16 cellular contexts compared by ENCODE assay signal in the genomic region with DNA sequence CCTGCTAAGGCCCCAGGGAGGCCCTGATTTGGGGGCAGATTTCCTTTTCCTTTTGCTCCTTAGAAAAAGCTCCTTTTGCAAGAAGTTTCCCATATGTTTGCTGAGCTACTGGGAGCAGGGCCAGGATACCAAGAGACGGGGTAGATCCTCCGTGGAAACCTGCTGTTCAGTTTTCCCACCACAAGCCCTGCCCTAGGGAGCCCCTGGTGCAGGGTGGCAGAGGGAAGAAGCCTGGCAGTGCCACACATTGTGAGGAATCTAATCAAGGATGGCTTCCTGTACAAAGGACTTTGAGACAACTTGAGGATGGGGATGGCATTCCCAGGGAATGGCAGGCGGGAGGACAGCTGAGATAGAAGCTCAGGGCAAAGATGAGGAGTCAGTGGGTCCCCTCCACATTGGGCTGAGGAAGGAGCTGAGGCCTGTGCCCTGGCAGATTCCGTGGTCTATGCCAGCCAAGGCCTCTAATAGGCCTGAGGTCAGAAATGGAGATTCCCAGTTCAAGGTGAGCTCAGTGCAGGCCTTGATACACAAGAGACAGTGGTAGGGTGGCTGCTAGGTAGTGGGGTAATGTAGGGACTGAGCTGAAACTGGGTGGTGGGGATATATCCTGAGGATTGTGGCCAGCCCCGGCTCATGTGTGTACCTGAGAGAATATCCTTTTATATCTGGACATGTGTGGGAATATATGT. TPM values are rescaled to one million over a fixed set of nuclear protein-coding genes. Genes with fewer than 3 reads are reported as not detected.
DNase-seq lines count a peak whose midpoint lies in the region; ATAC-seq and TF ChIP-seq lines count a peak whose summit lies in the region.
"Had no signal": no experiment of that assay in that cellular context is flagged by ENCODE, and none has a peak within 500 bp of the region (broad histone marks: within the 10 kb centered on the region; RNA-seq: fewer than 3 reads in every experiment).

No MANE protein-coding gene starts in this region.

- H3K9me3 ChIP-seq in right atrium auricular region: no peaks in the 10 kb centered on the region
- H3K9me3 ChIP-seq in endodermal cell (ENCODE audit: control insufficient read depth, low read length): no peaks in the 10 kb centered on the region
- H3K9me3 ChIP-seq: HAP-1 had no signal

- no peaks in the 10 kb centered on the region for H3K27me3 ChIP-seq in right atrium auricular region
- H3K27me3 ChIP-seq in endodermal cell (ENCODE audit: control insufficient read depth, insufficient read depth, low read length, poor library complexity, severe bottlenecking): no peaks in the 10 kb centered on the region

- DNase-seq in right atrium auricular region (ENCODE audit: low spot score): peak; percentile 13
- DNase-seq in left ventricle myocardium superior: no peak
- DNase-seq in endodermal cell: peak; percentile 13
- DNase-seq in osteocyte (ENCODE audit: extremely low spot score, unreplicated experiment): peak; percentile 71
- DNase-seq in MV-4-11 (lab: John Stamatoyannopoulos, UW): no peak
- DNase-seq in omental fat pad (ENCODE audit: low spot score): no peak
- DNase-seq: Calu3; CD4-positive, alpha-beta T cell; DMS79; NCI-H1436 treated with DMSO at 0.1 percent for 48 hours; NCI-H2081; NCI-H510A treated with DMSO at 0.1 percent for 48 hours had no signal

- H3K36me3 Mint-ChIP-seq in endodermal cell (ENCODE audit: low read depth) (peaks cover 10% of the 10 kb centered on the region), osteocyte (ENCODE audit: unreplicated experiment) (peaks cover 4% of the 10 kb centered on the region)
- H3K36me3 Mint-ChIP-seq: IgD-negative memory B cell had no signal

- intact Hi-C loops in left ventricle myocardium superior (cut with micrococcal nuclease): no loop called here

- H3K9ac ChIP-seq in endodermal cell (ENCODE audit: extremely low read depth, low read length, poor library complexity, severe bottlenecking): no peak overlapping the region

- H3K9me3 Mint-ChIP-seq in endodermal cell (no peaks in the 10 kb centered on the region), osteocyte (ENCODE audit: unreplicated experiment) (no peaks in the 10 kb centered on the region)
- H3K9me3 Mint-ChIP-seq: CD4-positive, alpha-beta T cell; IgD-negative memory B cell had no signal

- no peaks in the 10 kb centered on the region for H3K27me3 Mint-ChIP-seq in endodermal cell (ENCODE audit: insufficient read depth)
- H3K27me3 Mint-ChIP-seq in osteocyte (ENCODE audit: unreplicated experiment): no peaks in the 10 kb centered on the region
- H3K27me3 Mint-ChIP-seq: CD4-positive, alpha-beta T cell; IgD-negative memory B cell had no signal

- H3K4me3 ChIP-seq in right atrium auricular region: no peak overlapping the region
- H3K4me3 ChIP-seq in endodermal cell (ENCODE audit: low read length): no peak overlapping the region
- H3K4me3 ChIP-seq: HAP-1 had no signal

- peaks cover 28% of the 10 kb centered on the region for H3K4me1 Mint-ChIP-seq in endodermal cell
- H3K4me1 Mint-ChIP-seq in osteocyte (ENCODE audit: unreplicated experiment): peaks cover 4% of the 10 kb centered on the region

- no peak overlapping the region for H3K4me3 Mint-ChIP-seq in endodermal cell
- H3K4me3 Mint-ChIP-seq in osteocyte (ENCODE audit: unreplicated experiment): no peak overlapping the region
- H3K4me3 Mint-ChIP-seq: CD4-positive, alpha-beta T cell; IgD-negative memory B cell had no signal

- peaks cover 0 to 13% of the 10 kb centered on the region in 2 donors for H3K4me1 ChIP-seq in right atrium auricular region
- H3K4me1 ChIP-seq in endodermal cell (ENCODE audit: control insufficient read depth, insufficient read depth, low read length): peaks cover 13% of the 10 kb centered on the region
- H3K4me1 ChIP-seq: HAP-1 had no signal

- ATAC-seq in left ventricle myocardium superior (no peak), omental fat pad (ENCODE audit: low FRiP score) (no peak), HG03135 (IDR thresholded peaks at IDR 0.05; ENCODE audit: unreplicated experiment) (no peak), HG03196 (IDR thresholded peaks at IDR 0.05; ENCODE audit: unreplicated experiment) (no peak)

- H3K36me3 ChIP-seq in right atrium auricular region (peaks cover 34% of the 10 kb centered on the region), endodermal cell (ENCODE audit: control insufficient read depth, insufficient read depth, low read length) (peaks cover 3% of the 10 kb centered on the region)

- no peak for TF ChIP-seq CTCF in right atrium auricular region (IDR thresholded peaks at IDR 0.05)
- TF ChIP-seq CTCF in endodermal cell (conservative IDR thresholded peaks at IDR 0.05): no peak
- no peak for TF ChIP-seq CTCF in osteocyte (IDR thresholded peaks at IDR 0.05)
- no peak for TF ChIP-seq CTCF in omental fat pad (IDR thresholded peaks at IDR 0.05)

- WGBS in endodermal cell (ENCODE audit: insufficient coverage in 1 of 2, insufficient read length in 1 of 2), 2 experiments: 94 to 97% methylated on average over 5 of the region's 5 CpGs

- H3K27ac ChIP-seq in right atrium auricular region (no peak overlapping the region), endodermal cell (ENCODE audit: low read depth, low read length) (no peak overlapping the region)

- no peak overlapping the region for H3K27ac Mint-ChIP-seq in endodermal cell
- H3K27ac Mint-ChIP-seq in osteocyte (ENCODE audit: unreplicated experiment): no peak overlapping the region
- H3K27ac Mint-ChIP-seq: CD4-positive, alpha-beta T cell had no signal

RNA-seq across cellular contexts. Expression of gene TUB, which starts 15.0 kb away (rescaled TPM):
- total RNA-seq in right atrium auricular region (10 to 100 TPM; 11.3 to 22.9 TPM), left ventricle myocardium superior (22.3 TPM), endodermal cell (10 to 100 TPM; 15.8 to 29.9 TPM), osteocyte (7.8 and 8.7 TPM in 2 replicates), omental fat pad (10 to 100 TPM in 3 of 4 donors, 1 to 10 TPM in 1; 8.9 to 24.4 (median 12.6) TPM)
- polyA plus RNA-seq in endodermal cell (2013, experiment 1 of 2): 21.7 TPM
- polyA plus RNA-seq in endodermal cell (2013, experiment 2 of 2): 20.4 TPM
- polyA plus RNA-seq: IgD-negative memory B cell had no signal

Comparison
In these comparisons a context has a peak if more than half of its experiments do, and no peak if none do; other contexts are left out.
1. DNase-seq: peak in right atrium auricular region (single experiment), endodermal cell (single experiment) and osteocyte (single experiment); none in left ventricle myocardium superior (single experiment), MV-4-11 (single experiment) and omental fat pad (single experiment).